In genomic region chr3:53044371-53045106, GRCh38 we compare ENCODE assay signal across 8 cellular contexts. TPM values are rescaled to one million over a fixed set of nuclear protein-coding genes. Genes with fewer than 3 reads are reported as not detected.
DNase-seq lines count a peak whose midpoint lies in the region; ATAC-seq, FAIRE-seq and TF ChIP-seq lines count a peak whose summit lies in the region.

No MANE protein-coding gene starts in this region.

- peaks cover 28% of the 10 kb centered on the region for H3K27me3 Mint-ChIP-seq in GM23338 (ENCODE audit: insufficient read depth, low read depth, poor library complexity)

- H2AK5ac ChIP-seq in neuronal stem cell (ENCODE audit: low read depth, low read length): peak overlapping the region; percentile 3

- no peaks in the 10 kb centered on the region; the same call in 2 of the 3 replicates for H3K9me3 Mint-ChIP-seq in GM23338

- DNase-seq in D721Med (ENCODE audit: insufficient read length, low spot score): no peak
- peak; percentile 63 for DNase-seq in GM23338 (ENCODE audit: low spot score)
- DNase-seq in NOMO-1 treated with DMSO at 0.1 percent for 48 hours (lab: John Stamatoyannopoulos, UW; ENCODE audit: unreplicated experiment): peak; percentile 47
- peak; percentile 37 for DNase-seq in activated naive CD4-positive, alpha-beta T cell treated with Interleukin-2 at 50 U/mL for 16 hours
- DNase-seq in neuronal stem cell (ENCODE audit: low spot score): peak; percentile 14
- DNase-seq in urothelium cell line (ENCODE audit: low spot score): peak; percentile 27

- no peak overlapping the region for H4K8ac ChIP-seq in neuronal stem cell (ENCODE audit: low read depth, low read length)

- H3K4me1 Mint-ChIP-seq in GM23338: peaks cover 34% of the 10 kb centered on the region

- H2BK12ac ChIP-seq in neuronal stem cell (ENCODE audit: low read length): no peak overlapping the region

- H3K4me1 ChIP-seq in GM23338 (ENCODE audit: insufficient read depth) (peaks cover 23% of the 10 kb centered on the region), gastroesophageal sphincter (peaks cover 0 to 31% (median 3%) of the 10 kb centered on the region in 3 donors), neuronal stem cell (ENCODE audit: control insufficient read depth in 2 of 2, insufficient read depth in 1 of 2, low read depth in 1 of 2, low read length in 2 of 2) (peaks cover 2 to 3% of the 10 kb centered on the region in 2 donors)

- H3K36me3 ChIP-seq in GM23338 (ENCODE audit: insufficient read depth): no peaks in the 10 kb centered on the region
- H3K36me3 ChIP-seq in gastroesophageal sphincter: no peaks in the 10 kb centered on the region
- H3K36me3 ChIP-seq in neuronal stem cell (replicated peaks in 1 of 2; ENCODE audit: control insufficient read depth in 2 of 2, insufficient read depth in 2 of 2, low read length in 2 of 2): no peaks in the 10 kb centered on the region

- peak overlapping the region; percentile 85 for H3K4me3 Mint-ChIP-seq in GM23338

- H3K4me2 ChIP-seq in GM23338 (peak overlapping the region; percentile 82), neuronal stem cell (ENCODE audit: insufficient read depth, low read length, poor library complexity, severe bottlenecking) (peak overlapping the region; percentile 84)

- TF ChIP-seq EP300 in gastroesophageal sphincter (IDR thresholded peaks at IDR 0.05): no peak

- H3K27me3 ChIP-seq in GM23338 (ENCODE audit: insufficient read depth): peaks cover 39% of the 10 kb centered on the region
- no peaks in the 10 kb centered on the region for H3K27me3 ChIP-seq in gastroesophageal sphincter
- H3K27me3 ChIP-seq in neuronal stem cell (ENCODE audit: control insufficient read depth in 3 of 3, insufficient read depth in 3 of 3, low read depth in 1 of 3, low read length in 3 of 3): peaks cover 0 to 20% (median 13%) of the 10 kb centered on the region in 3 experiments

- no peak overlapping the region for H4K91ac ChIP-seq in neuronal stem cell (ENCODE audit: low read depth, low read length, poor library complexity)

- no peaks in the 10 kb centered on the region for H3K9me3 ChIP-seq in gastroesophageal sphincter
- no peaks in the 10 kb centered on the region for H3K9me3 ChIP-seq in neuronal stem cell (replicated peaks in 1 of 2; ENCODE audit: control insufficient read depth in 2 of 2, insufficient read depth in 1 of 2, low read depth in 1 of 2, low read length in 2 of 2)

- no peaks in the 10 kb centered on the region for H3K79me1 ChIP-seq in neuronal stem cell (ENCODE audit: low read depth, low read length)

- H2AFZ ChIP-seq in GM23338 (no peak overlapping the region; the same call in 1 of the 2 replicates), neuronal stem cell (ENCODE audit: low read length) (peak overlapping the region; percentile 91)

- ATAC-seq in GM23338 (peak; percentile 17), gastroesophageal sphincter (peak; percentile 18), GM19452 (IDR thresholded peaks at IDR 0.05; ENCODE audit: unreplicated experiment) (no peak)

- no peak overlapping the region for H2BK5ac ChIP-seq in neuronal stem cell (ENCODE audit: low read length)

- no peak for TF ChIP-seq CTCF in D721Med (IDR thresholded peaks at IDR 0.05; ENCODE audit: insufficient read depth, missing control alignments)
- TF ChIP-seq CTCF in GM23338 (conservative IDR thresholded peaks at IDR 0.05; ENCODE audit: low read depth in 2 of 2): no peak
- no peak for TF ChIP-seq CTCF in gastroesophageal sphincter (IDR thresholded peaks at IDR 0.05)

- no peak overlapping the region for H2BK15ac ChIP-seq in neuronal stem cell (ENCODE audit: low read length)

- H3K4ac ChIP-seq in neuronal stem cell (ENCODE audit: low read length): no peak overlapping the region

- peak; percentile 61 for FAIRE-seq in D721Med (lab: Jason Lieb, UNC)
- no peak for FAIRE-seq in urothelium cell line (lab: Jason Lieb, UNC)

- H3K9ac ChIP-seq in neuronal stem cell (ENCODE audit: low read depth, low read length, poor library complexity): peak overlapping the region; percentile 82

- peak overlapping the region; percentile 34 for H3K23ac ChIP-seq in neuronal stem cell (ENCODE audit: low read depth, low read length, poor library complexity)

- H3K27ac ChIP-seq in GM23338 (ENCODE audit: low read depth) (no peak overlapping the region), gastroesophageal sphincter (peak overlapping the region; percentile 80 to 96 (median 94)), neuronal stem cell (replicated peaks; ENCODE audit: low read length) (peak overlapping the region; percentile 49)

- H3K27ac Mint-ChIP-seq in GM23338: no peak overlapping the region

- 34 to 36% methylated on average over 11 to 15 of the region's 33 CpGs for WGBS in gastroesophageal sphincter (ENCODE audit: low coverage in 1 of 2), 2 donors
- no CpG with 5 or more reads among the region's 33 CpGs for WGBS in neuronal stem cell (ENCODE audit: extremely low coverage in 2 of 2, insufficient read length in 2 of 2, insufficient replicate concordance in 1 of 2), 2 donors

- H2BK120ac ChIP-seq in neuronal stem cell (ENCODE audit: low read depth, low read length): no peak overlapping the region

- H4K20me1 ChIP-seq in GM23338 (replicated peaks; ENCODE audit: insufficient read depth): peaks cover 9% of the 10 kb centered on the region; the same call in 1 of the 2 replicates

- H3K36me3 Mint-ChIP-seq in GM23338 (ENCODE audit: low read depth): peaks cover 2% of the 10 kb centered on the region; the same call in 1 of the 3 replicates

- no peak overlapping the region for H3K14ac ChIP-seq in neuronal stem cell (ENCODE audit: low read length)

- TF ChIP-seq POLR2A in gastroesophageal sphincter (IDR thresholded peaks at IDR 0.05): no peak

- H3K79me2 ChIP-seq in GM23338 (replicated peaks; ENCODE audit: insufficient read depth): peaks cover 43% of the 10 kb centered on the region

- no peaks in the 10 kb centered on the region for H3K9me2 ChIP-seq in GM23338 (ENCODE audit: insufficient read depth)

- peak overlapping the region; percentile 70 for H3K4me3 ChIP-seq in GM23338
- H3K4me3 ChIP-seq in gastroesophageal sphincter: peak overlapping the region; percentile 71 to 98
- H3K4me3 ChIP-seq in neuronal stem cell (ENCODE audit: low read length in 2 of 2): peak overlapping the region; percentile 67 to 98

- H3K18ac ChIP-seq in neuronal stem cell (ENCODE audit: low read length): peak overlapping the region; percentile 94

- peaks cover 24% of the 10 kb centered on the region for H3F3A ChIP-seq in GM23338 (replicated peaks; ENCODE audit: low read depth)

TF ChIP-seq in GM23338, 12 proteins besides CTCF, POLR2A, EP300 and RAD21 (continues in another document):
- TF ChIP-seq STAT1 (IDR thresholded peaks at IDR 0.05; ENCODE audit: unreplicated experiment): no peak
- no peak for TF ChIP-seq EZH2phosphoT487 (IDR thresholded peaks at IDR 0.05; ENCODE audit: unreplicated experiment)
- no peak for TF ChIP-seq POLR2AphosphoS5 (IDR thresholded peaks at IDR 0.05; ENCODE audit: low read depth)

RNA-seq across cellular contexts. Expression of gene SFMBT1, which starts 1.3 kb away (rescaled TPM):
- total RNA-seq in GM23338 (2014; rRNA removed; shearing (Covaris generic)): 19.0 and 24.0 TPM in 2 replicates
- 4.9 and 5.3 TPM in 2 replicates for polyA plus RNA-seq in GM23338 (2016; fragmentation: Nextera tagmentation; extraction: Ambion mirVana)
- 10 to 100 TPM; 21.3 to 31.6 (median 21.5) TPM for total RNA-seq in gastroesophageal sphincter
- 7.2 TPM for polyA plus RNA-seq in neuronal stem cell (2013, experiment 1 of 2)
- 7.8 TPM for polyA plus RNA-seq in neuronal stem cell (2013, experiment 2 of 2)
